Comparison of ENCODE assay signal across 1 cellular context in the genomic region with DNA sequence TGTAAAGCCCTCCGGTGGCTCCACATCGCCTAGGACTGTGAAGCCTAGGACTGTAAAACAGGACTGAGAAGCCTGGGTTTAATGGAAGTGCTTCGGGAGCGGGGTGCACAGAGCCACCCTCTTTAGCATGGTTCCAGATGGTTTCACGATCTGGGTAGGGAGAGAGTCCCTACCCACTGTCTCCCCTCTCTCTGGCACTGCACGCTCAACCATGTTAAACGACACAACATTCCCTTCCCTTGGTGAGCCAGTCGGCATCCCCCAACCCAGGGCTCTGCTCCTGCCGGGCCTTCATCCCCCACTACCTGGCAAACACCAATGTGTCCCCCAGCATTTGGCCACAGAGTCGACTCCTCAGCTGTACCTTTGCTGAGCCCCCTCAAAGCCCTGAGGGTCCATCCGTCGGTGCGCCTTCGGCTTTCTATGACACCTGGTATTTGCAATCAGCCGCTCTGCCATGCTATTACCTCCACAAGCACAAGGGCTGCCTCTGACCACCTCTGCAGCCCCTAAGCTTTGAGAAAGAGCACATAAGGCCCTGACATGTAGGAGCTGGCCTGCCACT.
TF ChIP-seq lines count a peak whose summit lies in the region.

No MANE protein-coding gene starts in this region.

TF ChIP-seq in A549, 52 proteins besides CTCF, POLR2A, EP300 and RAD21 (continued from another document):
- TF ChIP-seq ATOH8 (CRISPR knock-in tag; IDR thresholded peaks at IDR 0.05; ENCODE audit: low read depth) (no peak), MAX (IDR thresholded peaks at IDR 0.05) (no peak), KDM5A (IDR thresholded peaks at IDR 0.05) (no peak), ESRRA (IDR thresholded peaks at IDR 0.05; ENCODE audit: borderline replicate concordance, low read length) (no peak), KDM1A (IDR thresholded peaks at IDR 0.05; ENCODE audit: low read depth) (no peak), CBX2 (IDR thresholded peaks at IDR 0.05; ENCODE audit: borderline replicate concordance, low read depth) (no peak), NFE2L2 (conservative IDR thresholded peaks at IDR 0.05; ENCODE audit: low read length) (no peak), ZFP36 (IDR thresholded peaks at IDR 0.05; ENCODE audit: borderline replicate concordance, partially characterized antibody) (no peak), HOXA7 (CRISPR knock-in tag; IDR thresholded peaks at IDR 0.05) (no peak)
- TF ChIP-seq, protein P1, sequence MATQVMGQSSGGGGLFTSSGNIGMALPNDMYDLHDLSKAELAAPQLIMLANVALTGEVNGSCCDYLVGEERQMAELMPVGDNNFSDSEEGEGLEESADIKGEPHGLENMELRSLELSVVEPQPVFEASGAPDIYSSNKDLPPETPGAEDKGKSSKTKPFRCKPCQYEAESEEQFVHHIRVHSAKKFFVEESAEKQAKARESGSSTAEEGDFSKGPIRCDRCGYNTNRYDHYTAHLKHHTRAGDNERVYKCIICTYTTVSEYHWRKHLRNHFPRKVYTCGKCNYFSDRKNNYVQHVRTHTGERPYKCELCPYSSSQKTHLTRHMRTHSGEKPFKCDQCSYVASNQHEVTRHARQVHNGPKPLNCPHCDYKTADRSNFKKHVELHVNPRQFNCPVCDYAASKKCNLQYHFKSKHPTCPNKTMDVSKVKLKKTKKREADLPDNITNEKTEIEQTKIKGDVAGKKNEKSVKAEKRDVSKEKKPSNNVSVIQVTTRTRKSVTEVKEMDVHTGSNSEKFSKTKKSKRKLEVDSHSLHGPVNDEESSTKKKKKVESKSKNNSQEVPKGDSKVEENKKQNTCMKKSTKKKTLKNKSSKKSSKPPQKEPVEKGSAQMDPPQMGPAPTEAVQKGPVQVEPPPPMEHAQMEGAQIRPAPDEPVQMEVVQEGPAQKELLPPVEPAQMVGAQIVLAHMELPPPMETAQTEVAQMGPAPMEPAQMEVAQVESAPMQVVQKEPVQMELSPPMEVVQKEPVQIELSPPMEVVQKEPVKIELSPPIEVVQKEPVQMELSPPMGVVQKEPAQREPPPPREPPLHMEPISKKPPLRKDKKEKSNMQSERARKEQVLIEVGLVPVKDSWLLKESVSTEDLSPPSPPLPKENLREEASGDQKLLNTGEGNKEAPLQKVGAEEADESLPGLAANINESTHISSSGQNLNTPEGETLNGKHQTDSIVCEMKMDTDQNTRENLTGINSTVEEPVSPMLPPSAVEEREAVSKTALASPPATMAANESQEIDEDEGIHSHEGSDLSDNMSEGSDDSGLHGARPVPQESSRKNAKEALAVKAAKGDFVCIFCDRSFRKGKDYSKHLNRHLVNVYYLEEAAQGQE (IDR thresholded peaks at IDR 0.05) = no peak
- TF ChIP-seq, protein P2, sequence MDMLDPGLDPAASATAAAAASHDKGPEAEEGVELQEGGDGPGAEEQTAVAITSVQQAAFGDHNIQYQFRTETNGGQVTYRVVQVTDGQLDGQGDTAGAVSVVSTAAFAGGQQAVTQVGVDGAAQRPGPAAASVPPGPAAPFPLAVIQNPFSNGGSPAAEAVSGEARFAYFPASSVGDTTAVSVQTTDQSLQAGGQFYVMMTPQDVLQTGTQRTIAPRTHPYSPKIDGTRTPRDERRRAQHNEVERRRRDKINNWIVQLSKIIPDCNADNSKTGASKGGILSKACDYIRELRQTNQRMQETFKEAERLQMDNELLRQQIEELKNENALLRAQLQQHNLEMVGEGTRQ (IDR thresholded peaks at IDR 0.05) = no peak
TF ChIP-seq in A549: peak in this region for 0.
